ENCODE assay signal across 8 cellular contexts in the genomic region with DNA sequence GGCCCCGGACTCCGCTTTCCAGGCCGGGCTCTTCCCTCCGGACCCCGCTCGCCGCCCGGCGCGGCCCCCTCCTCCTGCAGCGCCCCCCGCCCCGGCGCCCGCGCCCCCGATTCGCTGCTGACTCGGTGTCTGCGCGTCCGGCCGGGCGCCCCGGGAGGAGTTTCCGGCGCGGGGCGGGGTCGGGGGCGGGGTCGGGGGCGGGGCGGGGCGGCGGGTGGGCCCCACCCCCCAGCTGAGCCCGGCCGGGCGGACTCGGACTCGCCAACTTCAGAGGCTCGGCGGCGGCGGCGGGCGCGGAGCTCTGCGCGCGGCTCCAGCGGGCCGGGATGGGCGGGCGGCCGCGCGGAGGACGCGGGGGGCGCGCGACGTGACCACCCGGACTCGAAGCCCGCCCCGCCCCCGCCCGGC. TPM values are rescaled to one million over a fixed set of nuclear protein-coding genes. Genes with fewer than 3 reads are reported as not detected.
DNase-seq lines count a peak whose midpoint lies in the region; ATAC-seq and TF ChIP-seq lines count a peak whose summit lies in the region.

A gene with protein sequence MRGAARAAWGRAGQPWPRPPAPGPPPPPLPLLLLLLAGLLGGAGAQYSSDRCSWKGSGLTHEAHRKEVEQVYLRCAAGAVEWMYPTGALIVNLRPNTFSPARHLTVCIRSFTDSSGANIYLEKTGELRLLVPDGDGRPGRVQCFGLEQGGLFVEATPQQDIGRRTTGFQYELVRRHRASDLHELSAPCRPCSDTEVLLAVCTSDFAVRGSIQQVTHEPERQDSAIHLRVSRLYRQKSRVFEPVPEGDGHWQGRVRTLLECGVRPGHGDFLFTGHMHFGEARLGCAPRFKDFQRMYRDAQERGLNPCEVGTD (plus strand): TSS at position 270 of the 408 bp plus-strand sequence. CDS start 207 bp downstream, outside the sequence.

- CTCF ChIA-PET in AG04449 (lab: Yijun Ruan, JAX): no interaction called here

- peak; percentile 52 for TF ChIP-seq POLR2A in GM18526 (IDR thresholded peaks at IDR 0.05; ENCODE audit: extremely low read depth, insufficient read length)

- POLR2A ChIA-PET in AG04449 (lab: Yijun Ruan, JAX): interaction anchor here (0.6 to 1.1 kb wide), 8 partner anchors 17 to 298 kb away, joined by 3 to 8 read pairs (median 3); no protein-coding TSS in a partner anchor

- TF ChIP-seq CTCF in AG04449 (IDR thresholded peaks at IDR 0.05; ENCODE audit: insufficient read depth, low read length, missing control alignments): no peak

- H3K4me3 ChIP-seq in AG04449 (ENCODE audit: low read depth, low read length): peak within 1 kb of the TSS; percentile 60

- DNase-seq in AG04449 (ENCODE audit: low read depth, low spot score) (no peak), LHCN-M2 (ENCODE audit: low read depth) (peak; percentile 57), dedifferentiated amniotic fluid mesenchymal stem cell (ENCODE audit: extremely low spot score) (peak; percentile 51), left colon (peak in 1 of 2 donors; percentile 84)
- DNase-seq in stimulated activated CD4-positive, alpha-beta T cell treated with anti-CD3 and anti-CD28 coated beads, Interleukin-1b, Interleukin-23, amount 100 ng/mL, for 4 hours (ENCODE audit: low read depth in 2 of 2): peak; percentile 45 to 54

- intact Hi-C loops in left colon (cut with DNase I, micrococcal nuclease): no loop called here

- peak; percentile 33 to 36 for ATAC-seq in activated CD4-positive, CD25-positive, alpha-beta regulatory T cell treated with anti-CD3 and anti-CD28 coated beads, Interleukin-2, amount 50 U/mL, for 24 hours
- peak; percentile 31 for ATAC-seq in left colon
- no peak for ATAC-seq in HG03025 (IDR thresholded peaks at IDR 0.05; ENCODE audit: low FRiP score, unreplicated experiment)

RNA-seq across cellular contexts. Expression of the gene that starts here (rescaled TPM):
- total RNA-seq in LHCN-M2 (2014; rRNA removed) (32.6 and 32.7 TPM in 2 replicates), left colon (100 to 1,000 TPM in 1 of 2 donors, 10 to 100 TPM in 1; 96.7 to 133 TPM)
- 82.0 TPM for polyA plus RNA-seq in LHCN-M2 (2012)
